8 cellular contexts compared by ENCODE assay signal in genomic region chr3:10344147-10344943, GRCh38. TPM values are rescaled to one million over a fixed set of nuclear protein-coding genes. Genes with fewer than 3 reads are reported as not detected.
DNase-seq lines count a peak whose midpoint lies in the region; ATAC-seq and TF ChIP-seq lines count a peak whose summit lies in the region.

No MANE protein-coding gene starts in this region.

- intact Hi-C loops in tibial artery (cut with DNase I; ENCODE audit: low total_unique reads) = loop anchor here (5.0 kb wide), 1 partner anchor 393 kb away; no protein-coding TSS in a partner anchor

- H2AK5ac ChIP-seq in neuronal stem cell (ENCODE audit: low read depth, low read length) = peak overlapping the region; percentile 64

- peak overlapping the region; percentile 58 for H2AFZ ChIP-seq in neuronal stem cell (ENCODE audit: low read length)

- H3K36me3 ChIP-seq in neuronal stem cell (replicated peaks in 1 of 2; ENCODE audit: control insufficient read depth in 2 of 2, insufficient read depth in 2 of 2, low read length in 2 of 2) (no peaks in the 10 kb centered on the region), tibial artery (no peaks in the 10 kb centered on the region)

- H3K4me3 ChIP-seq in epithelial cell of proximal tubule (ENCODE audit: low read depth, low read length) = no peak overlapping the region
- H3K4me3 ChIP-seq in neuronal stem cell (ENCODE audit: low read length in 2 of 2) = no peak overlapping the region
- no peak overlapping the region for H3K4me3 ChIP-seq in tibial artery

- H3K27ac ChIP-seq in neuronal stem cell (replicated peaks; ENCODE audit: low read length) (no peak overlapping the region), tibial artery (no peak overlapping the region)

- peak overlapping the region; percentile 76 for H3K18ac ChIP-seq in neuronal stem cell (ENCODE audit: low read length)

- H4K8ac ChIP-seq in neuronal stem cell (ENCODE audit: low read depth, low read length) = no peak overlapping the region

- H3K4ac ChIP-seq in neuronal stem cell (ENCODE audit: low read length) = no peak overlapping the region

- WGBS in neuronal stem cell (ENCODE audit: extremely low coverage in 2 of 2, insufficient read length in 2 of 2, insufficient replicate concordance in 1 of 2), 2 donors = no CpG with 5 or more reads among the region's 9 CpGs

- no peak overlapping the region for H3K9ac ChIP-seq in neuronal stem cell (ENCODE audit: low read depth, low read length, poor library complexity)

- no peak overlapping the region for H2BK15ac ChIP-seq in neuronal stem cell (ENCODE audit: low read length)

- ATAC-seq in HG02840 (IDR thresholded peaks at IDR 0.05; ENCODE audit: low FRiP score, unreplicated experiment) = no peak

- H2BK120ac ChIP-seq in neuronal stem cell (ENCODE audit: low read depth, low read length) = no peak overlapping the region

- H3K4me1 ChIP-seq in neuronal stem cell (ENCODE audit: control insufficient read depth in 2 of 2, insufficient read depth in 1 of 2, low read depth in 1 of 2, low read length in 2 of 2) (no peaks in the 10 kb centered on the region), tibial artery (no peaks in the 10 kb centered on the region)

- peaks cover 0 to 45% (median 0%) of the 10 kb centered on the region in 3 experiments for H3K27me3 ChIP-seq in neuronal stem cell (ENCODE audit: control insufficient read depth in 3 of 3, insufficient read depth in 3 of 3, low read depth in 1 of 3, low read length in 3 of 3)
- peaks cover 0 to 12% of the 10 kb centered on the region in 2 donors for H3K27me3 ChIP-seq in tibial artery

- no peak overlapping the region for H2BK12ac ChIP-seq in neuronal stem cell (ENCODE audit: low read length)

- H3K4me2 ChIP-seq in neuronal stem cell (ENCODE audit: insufficient read depth, low read length, poor library complexity, severe bottlenecking) = no peak overlapping the region

- no peak overlapping the region for H2BK5ac ChIP-seq in neuronal stem cell (ENCODE audit: low read length)

- H3K79me1 ChIP-seq in neuronal stem cell (ENCODE audit: low read depth, low read length) = no peaks in the 10 kb centered on the region

- no peaks in the 10 kb centered on the region for H3K9me3 ChIP-seq in neuronal stem cell (replicated peaks in 1 of 2; ENCODE audit: control insufficient read depth in 2 of 2, insufficient read depth in 1 of 2, low read depth in 1 of 2, low read length in 2 of 2)
- H3K9me3 ChIP-seq in tibial artery = no peaks in the 10 kb centered on the region

- DNase-seq in NOMO-1 (lab: John Stamatoyannopoulos, UW; ENCODE audit: unreplicated experiment in 2 of 2) (peak; percentile 11 to 12), NOMO-1 treated with dmso at 0.1 percent for 144 hours (lab: John Stamatoyannopoulos, UW; ENCODE audit: unreplicated experiment) (no peak), NCI-H82 (lab: John Stamatoyannopoulos, UW) (peak; percentile 66), activated T-cell treated with anti-CD3 and anti-CD28 coated beads for 24 hours (ENCODE audit: low read depth) (peak; percentile 46), epithelial cell of proximal tubule (ENCODE audit: low read depth) (no peak), neuronal stem cell (ENCODE audit: low spot score) (peak; percentile 67), tibial artery (no peak)

- peak; percentile 92 for TF ChIP-seq CTCF in epithelial cell of proximal tubule (conservative IDR thresholded peaks at IDR 0.05; ENCODE audit: low read depth, low read length)
- TF ChIP-seq CTCF in tibial artery (IDR thresholded peaks at IDR 0.05) = peak; percentile 67 to 88

- no peak overlapping the region for H3K23ac ChIP-seq in neuronal stem cell (ENCODE audit: low read depth, low read length, poor library complexity)

- no peak overlapping the region for H3K14ac ChIP-seq in neuronal stem cell (ENCODE audit: low read length)

- H4K91ac ChIP-seq in neuronal stem cell (ENCODE audit: low read depth, low read length, poor library complexity) = no peak overlapping the region

RNA-seq across cellular contexts. Expression of gene SEC13, which starts 23.4 kb away (rescaled TPM):
- 118 and 187 TPM in 2 replicates for total RNA-seq in epithelial cell of proximal tubule
- 103 TPM for polyA plus RNA-seq in neuronal stem cell (2013, experiment 1 of 2)
- polyA plus RNA-seq in neuronal stem cell (2013, experiment 2 of 2) = 99.6 TPM

RNA-seq across cellular contexts. Expression of gene GHRL, which starts 51.6 kb away (rescaled TPM):
- not detected in 2 replicates for total RNA-seq in epithelial cell of proximal tubule
- not detected for polyA plus RNA-seq in neuronal stem cell (2013, experiment 1 of 2)
- 0.21 TPM for polyA plus RNA-seq in neuronal stem cell (2013, experiment 2 of 2)

Comparison
In these comparisons a context has a peak if more than half of its experiments do, and no peak if none do; other contexts are left out.
1. DNase-seq: peak in NOMO-1 (2 of 2), NCI-H82 (single experiment), activated T-cell treated with anti-CD3 and anti-CD28 coated beads for 24 hours (single experiment) and neuronal stem cell (single experiment); none in NOMO-1 treated with dmso at 0.1 percent for 144 hours (single experiment), epithelial cell of proximal tubule (single experiment) and tibial artery (0 of 2).